ENCODE assay signal across 12 cellular contexts in genomic region chr21:46182548-46183336, GRCh38. TPM values are rescaled to one million over a fixed set of nuclear protein-coding genes. Genes with fewer than 3 reads are reported as not detected.
A peak's percentile ranks its signal among the peaks of the same experiment; 100 is the strongest.
DNase-seq lines count a peak whose midpoint lies in the region; ATAC-seq, FAIRE-seq and TF ChIP-seq lines count a peak whose summit lies in the region.
"Had no signal": no experiment of that assay in that cellular context is flagged by ENCODE, and none has a peak within 500 bp of the region (broad histone marks: within the 10 kb centered on the region; RNA-seq: fewer than 3 reads in every experiment).

No MANE protein-coding gene starts in this region.

- H4K20me1 ChIP-seq in K562 (replicated peaks; ENCODE audit: control insufficient read depth, insufficient read depth, low read length): no peaks in the 10 kb centered on the region

- no peaks in the 10 kb centered on the region for H3K9me3 ChIP-seq in K562 (replicated peaks; ENCODE audit: control insufficient read depth, insufficient read depth, low read depth, low read length)
- H3K9me3 ChIP-seq: stomach had no signal

- TF ChIP-seq RAD21 in K562 (CRISPR knock-in tag; conservative IDR thresholded peaks at IDR 0.05 in 1 of 2, IDR thresholded peaks at IDR 0.05 in 1 of 2): no peak

- H3K4me3 ChIP-seq in K562: peak overlapping the region; percentile 27
- H3K4me3 ChIP-seq: stomach had no signal

- H3K4me3 Mint-ChIP-seq in HFFc6 (peak overlapping the region; percentile 42; the same call in 1 of the 2 replicates), memory B cell (peak overlapping the region; percentile 72)

- no TSS peak for BruUV-seq in K562 (replicated peaks; lab: Mats Ljungman, UMichigan)

- no peaks in the 10 kb centered on the region for H3K27me3 ChIP-seq in K562 (ENCODE audit: control insufficient read depth in 2 of 2, insufficient read depth in 2 of 2, low read length in 2 of 2)

- TF ChIP-seq CTCF in HFFc6 (IDR thresholded peaks at IDR 0.05) (no peak), K562 (IDR thresholded peaks at IDR 0.05 in 2 of 3, conservative IDR thresholded peaks at IDR 0.05 in 1 of 3; ENCODE audit: insufficient read depth in 2 of 3, low read depth in 1 of 3, low read length in 3 of 3) (peak; percentile 24 to 77 (median 45); a peak in 4 of 6 replicates)

- peak overlapping the region; percentile 71 for H3K27ac ChIP-seq in K562 (ENCODE audit: extremely low read depth, low read depth, low read length)

- TF ChIP-seq EP300 in K562 (IDR thresholded peaks at IDR 0.05; ENCODE audit: low read length): no peak

- peak overlapping the region; percentile 28; the same call in 1 of the 2 replicates for H2AFZ ChIP-seq in K562 (ENCODE audit: low read depth, low read length)

- H3K4me1 Mint-ChIP-seq in HFFc6 (ENCODE audit: low read depth) (peaks cover 9% of the 10 kb centered on the region), memory B cell (peaks cover 2% of the 10 kb centered on the region)

- H3K4me2 ChIP-seq in K562 (ENCODE audit: insufficient read depth, low read length): peak overlapping the region; percentile 83

- POLR2A ChIA-PET in K562 (lab: Yijun Ruan, JAX): interaction anchor here (0.6 to 1.5 kb wide), 7 partner anchors 8 to 257 kb away, joined by 3 to 5 read pairs (median 3); no protein-coding TSS in a partner anchor

- no peak overlapping the region for H3K27ac Mint-ChIP-seq in HFFc6
- H3K27ac Mint-ChIP-seq in memory B cell: no peak overlapping the region

- H3K36me3 ChIP-seq in K562 (ENCODE audit: control insufficient read depth, insufficient read depth, low read length): peaks cover 35% of the 10 kb centered on the region; the same call in 2 of the 3 replicates

- H3K27me3 Mint-ChIP-seq in HFFc6 (ENCODE audit: insufficient read depth): peaks cover 5% of the 10 kb centered on the region
- H3K27me3 Mint-ChIP-seq in memory B cell: no peaks in the 10 kb centered on the region

- H3K36me3 Mint-ChIP-seq in HFFc6 (ENCODE audit: low read depth) (peaks cover under 1% of the 10 kb centered on the region), memory B cell (peaks cover 2% of the 10 kb centered on the region)

- 39% methylated on average over 35 of the region's 44 CpGs for WGBS in K562 (ENCODE audit: insufficient coverage, low coverage, missing lambda C conversion rate)

- in situ Hi-C loops in K562 (cut with MboI): no loop called here

- DNase-seq in AG08396 (ENCODE audit: low spot score) (peak; percentile 64), HFFc6 (no peak), K562 (ENCODE audit: extremely low read depth in 1 of 4, low spot score in 3 of 4) (peak; percentile 38 to 85 (median 71)), memory B cell (ENCODE audit: low spot score in 2 of 2) (no peak)
- DNase-seq: activated CD4-positive, alpha-beta T cell treated with anti-CD3 and anti-CD28 coated beads for 4 hours; caudate nucleus; NCI-H774; stomach had no signal

- H3K9me3 Mint-ChIP-seq in HFFc6 (0 out of 2 replicates have a peak, but pooled peaks cover under 1% of the 10 kb centered on the region), memory B cell (peaks cover under 1% of the 10 kb centered on the region)

- intact Hi-C loops in K562 (cut with micrococcal nuclease): no loop called here

- H3K9me1 ChIP-seq in K562 (ENCODE audit: control insufficient read depth, insufficient read depth, low read length): peaks cover 5% of the 10 kb centered on the region

- no peak for TF ChIP-seq POLR2A in K562 (conservative IDR thresholded peaks at IDR 0.05)

- CTCF ChIA-PET in K562 (lab: Yijun Ruan, JAX; ENCODE audit: low intra/inter-chr PET ratio): no interaction called here

- H3K4me1 ChIP-seq in K562 (replicated peaks in 1 of 2; ENCODE audit: control insufficient read depth in 2 of 2, insufficient read depth in 2 of 2, low read length in 2 of 2): peaks cover 49 to 75% of the 10 kb centered on the region in 2 experiments

- ATAC-seq in K562: peak; percentile 3
- no peak for ATAC-seq in memory B cell (ENCODE audit: low read depth)
- ATAC-seq in HG03175 (IDR thresholded peaks at IDR 0.05; ENCODE audit: unreplicated experiment): no peak
- no peak for ATAC-seq in GM21825 (IDR thresholded peaks at IDR 0.05; ENCODE audit: unreplicated experiment)
- ATAC-seq in GM19395 (IDR thresholded peaks at IDR 0.05; ENCODE audit: unreplicated experiment): no peak
- no peak for ATAC-seq in HG03097 (IDR thresholded peaks at IDR 0.05; ENCODE audit: low FRiP score, unreplicated experiment)

- FAIRE-seq in K562 (lab: Jason Lieb, UNC): no peak

- H3K9ac ChIP-seq in K562 (ENCODE audit: insufficient read depth in 1 of 2, low read depth in 2 of 2, low read length in 2 of 2): peak overlapping the region; percentile 36 to 89; a peak in 3 of 4 replicates

- H3K79me2 ChIP-seq in K562 (ENCODE audit: control insufficient read depth, insufficient read depth, low read length): peaks cover 57% of the 10 kb centered on the region

TF ChIP-seq in K562, 482 proteins besides CTCF, POLR2A, EP300 and RAD21 (continues in another document):
- TF ChIP-seq CREB1 (IDR thresholded peaks at IDR 0.05): no peak
- TF ChIP-seq CREB1 (CRISPR knock-in tag; IDR thresholded peaks at IDR 0.05): peak; percentile 39; the same call in 1 of the 2 replicates
- TF ChIP-seq ZNF232 (CRISPR knock-in tag; IDR thresholded peaks at IDR 0.05): no peak
- TF ChIP-seq NFE2L1 (tag; IDR thresholded peaks at IDR 0.05; ENCODE audit: borderline replicate concordance, low read depth): no peak
- no peak for TF ChIP-seq DDX20 (tag; IDR thresholded peaks at IDR 0.05; ENCODE audit: low read depth)

RNA-seq across cellular contexts. Expression of gene SPATC1L, which starts 1.5 kb away (rescaled TPM):
- total RNA-seq in HFFc6 (2021; fragmentation: NEBNext Ultra II Directional; extraction: Animal tissue kit (Norgen Biotek cat#: 25700)): 10 to 100 TPM; 11.3 to 14.7 (median 13.1) TPM
- 20.1 and 44.2 TPM in 2 replicates for total RNA-seq in K562 (2011; cell fraction: chromatin; rRNA removed; ENCODE audit: low replicate concordance)
- 39.1 and 40.0 TPM in 2 replicates for total RNA-seq in K562 (2011; cell fraction: nucleolus; rRNA removed)
- 28.1 and 28.7 TPM in 2 replicates for total RNA-seq in K562 (2011; cell fraction: nucleoplasm; rRNA removed)
- total RNA-seq in K562 (2014; rRNA removed) (63.7 and 104 TPM in 2 replicates), K562 (2014; rRNA removed; fragmentation: Illumina TruSeq; extraction: Trizol) (10.4 and 12.6 TPM in 2 replicates), K562 (2015; rRNA removed; fragmentation: Illumina TruSeq; extraction: Trizol) (29.7 and 31.9 TPM in 2 replicates), K562 (2021) (118 and 121 TPM in 2 replicates)
- polyA plus RNA-seq in K562 (2011; rRNA removed) (6.7 and 23.0 TPM in 2 replicates), K562 (2014; fragmentation: Illumina TruSeq; extraction: Trizol) (38.3 and 84.8 TPM in 2 replicates), K562 (2014; fragmentation: Nextera tagmentation; extraction: Ambion mirVana) (under 1 TPM in 1 of 2 experiments, not detected in 1; 0.14 TPM), K562 (2014; rRNA removed) (40.6 and 50.4 TPM in 2 replicates)
- 22.2 and 53.4 TPM in 2 replicates for polyA plus RNA-seq in K562 (2011; cell fraction: cytosol; rRNA removed)
- polyA plus RNA-seq in K562 (2011; cell fraction: nucleus; rRNA removed): 41.7 and 48.0 TPM in 2 replicates
- 94.4 and 104 TPM in 2 replicates for polyA plus RNA-seq in K562 (2012)
- polyA minus RNA-seq in K562 (2011; rRNA and poly(A)+ RNA removed): 4.8 and 6.1 TPM in 2 replicates
- 45.0 and 94.2 TPM in 2 replicates for polyA minus RNA-seq in K562 (2011; cell fraction: cytosol; rRNA and poly(A)+ RNA removed)
- polyA minus RNA-seq in K562 (2011; cell fraction: nucleus; rRNA and poly(A)+ RNA removed): 10.6 and 16.9 TPM in 2 replicates

RNA-seq across cellular contexts. Expression of gene FTCD, which starts 27.4 kb away (rescaled TPM):
- 1 to 10 TPM in 1 of 6 experiments, under 1 TPM in 4, not detected in 1; 0.12 to 1.2 (median 0.17) TPM for total RNA-seq in HFFc6 (2021; fragmentation: NEBNext Ultra II Directional; extraction: Animal tissue kit (Norgen Biotek cat#: 25700))
- total RNA-seq in K562 (2011; cell fraction: chromatin; rRNA removed; ENCODE audit: low replicate concordance): 5.4 and 12.8 TPM in 2 replicates
- 7.2 and 7.5 TPM in 2 replicates for total RNA-seq in K562 (2011; cell fraction: nucleolus; rRNA removed)
- 3.4 and 5.4 TPM in 2 replicates for total RNA-seq in K562 (2011; cell fraction: nucleoplasm; rRNA removed)
- total RNA-seq in K562 (2014; rRNA removed) (not detected in 2 replicates), K562 (2014; rRNA removed; fragmentation: Illumina TruSeq; extraction: Trizol) (not detected in 2 replicates), K562 (2015; rRNA removed; fragmentation: Illumina TruSeq; extraction: Trizol) (0.08 and 0.25 TPM in 2 replicates), K562 (2021) (0.74 and 1.1 TPM in 2 replicates)
- polyA plus RNA-seq in K562 (2011; rRNA removed) (0.11 and 0.41 TPM in 2 replicates), K562 (2014; fragmentation: Illumina TruSeq; extraction: Trizol) (not detected in 2 replicates), K562 (2014; fragmentation: Nextera tagmentation; extraction: Ambion mirVana) (not detected), K562 (2014; rRNA removed) (0.50 and 1.6 TPM in 2 replicates)
- 0.19 and 0.69 TPM in 2 replicates for polyA plus RNA-seq in K562 (2011; cell fraction: cytosol; rRNA removed)
- 2.6 and 3.7 TPM in 2 replicates for polyA plus RNA-seq in K562 (2011; cell fraction: nucleus; rRNA removed)
- polyA plus RNA-seq in K562 (2012): 1.5 and 3.0 TPM in 2 replicates
- 0.49 TPM in 1 of 2 replicates, not detected in the other for polyA minus RNA-seq in K562 (2011; rRNA and poly(A)+ RNA removed)
- not detected in 2 replicates for polyA minus RNA-seq in K562 (2011; cell fraction: cytosol; rRNA and poly(A)+ RNA removed)
- polyA minus RNA-seq in K562 (2011; cell fraction: nucleus; rRNA and poly(A)+ RNA removed): 0.54 and 0.56 TPM in 2 replicates

RNA-seq across cellular contexts. Expression of gene LSS, which starts 45.8 kb away (rescaled TPM):
- total RNA-seq in HFFc6 (2021; fragmentation: NEBNext Ultra II Directional; extraction: Animal tissue kit (Norgen Biotek cat#: 25700)): 10 to 100 TPM; 47.9 to 61.3 (median 50.6) TPM
- total RNA-seq in K562 (2011; cell fraction: chromatin; rRNA removed; ENCODE audit: low replicate concordance): 322 and 719 TPM in 2 replicates
- total RNA-seq in K562 (2011; cell fraction: nucleolus; rRNA removed): 292 and 343 TPM in 2 replicates
- 326 and 359 TPM in 2 replicates for total RNA-seq in K562 (2011; cell fraction: nucleoplasm; rRNA removed)
- total RNA-seq in K562 (2014; rRNA removed) (56.4 and 67.6 TPM in 2 replicates), K562 (2014; rRNA removed; fragmentation: Illumina TruSeq; extraction: Trizol) (10.6 and 15.1 TPM in 2 replicates), K562 (2015; rRNA removed; fragmentation: Illumina TruSeq; extraction: Trizol) (29.6 and 29.8 TPM in 2 replicates), K562 (2021) (87.9 and 89.5 TPM in 2 replicates)
- polyA plus RNA-seq in K562 (2011; rRNA removed) (81.3 and 221 TPM in 2 replicates), K562 (2014; fragmentation: Illumina TruSeq; extraction: Trizol) (37.4 and 43.3 TPM in 2 replicates), K562 (2014; fragmentation: Nextera tagmentation; extraction: Ambion mirVana) (1 to 10 TPM; 2.2 to 2.7 TPM), K562 (2014; rRNA removed) (58.2 and 80.7 TPM in 2 replicates)
- 98.8 and 159 TPM in 2 replicates for polyA plus RNA-seq in K562 (2011; cell fraction: cytosol; rRNA removed)
- polyA plus RNA-seq in K562 (2011; cell fraction: nucleus; rRNA removed): 739 and 1,169 TPM in 2 replicates
- 51.7 and 64.9 TPM in 2 replicates for polyA plus RNA-seq in K562 (2012)
- polyA minus RNA-seq in K562 (2011; rRNA and poly(A)+ RNA removed): 117 and 159 TPM in 2 replicates
- 32.4 and 62.6 TPM in 2 replicates for polyA minus RNA-seq in K562 (2011; cell fraction: cytosol; rRNA and poly(A)+ RNA removed)
- polyA minus RNA-seq in K562 (2011; cell fraction: nucleus; rRNA and poly(A)+ RNA removed): 91.6 and 197 TPM in 2 replicates

Comparison
In these comparisons a context has a peak if more than half of its experiments do, and no peak if none do; other contexts are left out.
1. DNase-seq: peak in AG08396 (single experiment) and K562 (4 of 4); none in HFFc6 (single experiment) and memory B cell (0 of 2).